22 cellular contexts compared by ENCODE assay signal in the genomic region with DNA sequence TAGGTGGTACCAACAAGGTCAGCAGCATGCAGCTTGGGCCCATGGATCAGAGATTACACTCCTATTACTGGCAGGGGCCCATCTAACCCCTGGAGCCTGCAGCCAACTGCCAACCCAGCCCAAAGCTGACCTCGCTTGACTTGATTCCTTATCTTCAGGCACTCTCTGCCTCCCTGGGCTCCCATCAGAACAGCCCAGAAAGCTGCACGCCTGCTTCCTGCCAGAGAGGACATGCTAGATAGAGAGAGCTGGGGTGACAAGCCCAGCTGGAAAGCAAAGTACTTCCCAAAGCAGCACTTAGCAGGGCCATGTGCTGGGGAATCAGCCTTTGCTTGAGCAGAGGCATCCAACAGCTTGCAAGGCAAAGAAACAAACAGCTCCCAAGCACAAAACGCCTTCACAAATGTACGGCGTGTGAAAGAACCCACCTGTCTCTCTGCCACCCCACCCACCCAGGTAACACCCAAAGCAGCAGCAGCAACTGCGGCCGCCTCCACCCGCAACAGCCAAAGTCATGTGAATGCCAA.
DNase-seq lines count a peak whose midpoint lies in the region; ATAC-seq and TF ChIP-seq lines count a peak whose summit lies in the region.
"Had no signal": no experiment of that assay in that cellular context is flagged by ENCODE, and none has a peak within 500 bp of the region (broad histone marks: within the 10 kb centered on the region; RNA-seq: fewer than 3 reads in every experiment).

No MANE protein-coding gene starts in this region.

- POLR2A ChIA-PET in SK-N-SH (lab: Yijun Ruan, JAX): no interaction called here

- no peak overlapping the region for H3K27ac Mint-ChIP-seq in activated T-helper 2 cell treated with anti-CD3 and anti-CD28 coated beads, Interferon-gamma antibody, Interleukin-2, Interleukin-4, amounts not matched to agents 10 μg/mL and 5 μg/mL and 100 μg/mL, durations not matched to agents 14 hours and 24 hours and 36 hours

- no peaks in the 10 kb centered on the region for H3F3A ChIP-seq in SK-N-SH (replicated peaks; ENCODE audit: insufficient read depth)

- WGBS in SK-N-SH (ENCODE audit: low lambda C conversion rate): 83% methylated on average over 8 of the region's 8 CpGs
- WGBS in adrenal gland, 4 donors: 73 to 81% (median 79%) methylated on average over 7 to 8 of the region's 8 CpGs
- WGBS in right cardiac atrium: 59% methylated on average over 8 of the region's 8 CpGs
- WGBS in thyroid gland, 2 donors: 84 to 92% methylated on average over 8 of the region's 8 CpGs

- no peak overlapping the region for H3K9ac ChIP-seq in SK-N-SH

- H3K9me2 ChIP-seq in SK-N-SH: no peaks in the 10 kb centered on the region

- no peak for TF ChIP-seq EP300 in SK-N-SH (IDR thresholded peaks at IDR 0.05; ENCODE audit: borderline replicate concordance in 1 of 2, low read depth in 1 of 2, low read length in 1 of 2)

- peaks cover 2% of the 10 kb centered on the region for H3K27me3 Mint-ChIP-seq in activated T-helper 2 cell treated with anti-CD3 and anti-CD28 coated beads, Interferon-gamma antibody, Interleukin-2, Interleukin-4, amounts not matched to agents 10 μg/mL and 5 μg/mL and 100 μg/mL, durations not matched to agents 14 hours and 24 hours and 36 hours (ENCODE audit: low read depth)

- TF ChIP-seq POLR2A in adrenal gland (IDR thresholded peaks at IDR 0.05): no peak
- no peak for TF ChIP-seq POLR2A in thyroid gland (IDR thresholded peaks at IDR 0.05)

- H4K20me1 ChIP-seq in SK-N-SH (ENCODE audit: insufficient read depth): no peaks in the 10 kb centered on the region

- H3K4me1 ChIP-seq in SK-N-SH (ENCODE audit: control insufficient read depth in 1 of 2, insufficient read depth in 2 of 2, low read depth in 1 of 2, low read length in 1 of 2) (peaks cover 0 to 7% of the 10 kb centered on the region in 2 experiments; a peak in 1 of 4 replicates), adrenal gland (replicated peaks in 1 of 2) (peaks cover 5 to 7% of the 10 kb centered on the region in 2 donors), right cardiac atrium (ENCODE audit: control insufficient read depth, insufficient read depth, low read length) (no peaks in the 10 kb centered on the region), thyroid gland (peaks cover 19 to 30% of the 10 kb centered on the region in 2 donors)
- H3K4me1 ChIP-seq: sigmoid colon had no signal

- no peak for ATAC-seq in SK-N-SH treated with all-trans-retinoic acid at 6 μM for 48 hours
- ATAC-seq in right cardiac atrium: peak; percentile 80 to 90
- no peak for ATAC-seq in HG02938 (IDR thresholded peaks at IDR 0.05; ENCODE audit: unreplicated experiment)
- ATAC-seq: HCT116 had no signal

- H3K4me3 ChIP-seq in SK-N-SH (ENCODE audit: low read depth in 2 of 2, low read length in 1 of 2) (no peak overlapping the region), adrenal gland (no peak overlapping the region), right cardiac atrium (ENCODE audit: low read length) (no peak overlapping the region), thyroid gland (replicated peaks in 1 of 3) (no peak overlapping the region)
- H3K4me3 ChIP-seq: sigmoid colon had no signal

- H3K4me3 Mint-ChIP-seq in activated T-helper 2 cell treated with anti-CD3 and anti-CD28 coated beads, Interferon-gamma antibody, Interleukin-2, Interleukin-4, amounts not matched to agents 10 μg/mL and 5 μg/mL and 100 μg/mL, durations not matched to agents 14 hours and 24 hours and 36 hours (ENCODE audit: low read depth): no peak overlapping the region

- H3K27ac ChIP-seq in SK-N-SH (ENCODE audit: low read depth in 2 of 2, low read length in 1 of 2) (no peak overlapping the region), adrenal gland (no peak overlapping the region), right cardiac atrium (ENCODE audit: low read length) (peak overlapping the region; percentile 9), thyroid gland (peak overlapping the region in 1 of 3 donors; percentile 18)
- H3K27ac ChIP-seq: 22Rv1, sigmoid colon had no signal

- DNase-seq in SK-N-SH (peak; percentile 32), adrenal gland (peak in 6 of 7 donors; percentile 59 to 85 (median 82)), right cardiac atrium (peak; percentile 20 to 70 (median 65)), thyroid gland (peak; percentile 11 to 30), NCI-H2196 treated with DMSO at 0.1 percent for 48 hours (lab: John Stamatoyannopoulos, UW; ENCODE audit: unreplicated experiment) (no peak)
- no peak for DNase-seq in activated T-helper 2 cell treated with anti-CD3 and anti-CD28 coated beads, Interferon-gamma antibody, Interleukin-2, Interleukin-4, amounts not matched to agents 10 μg/mL and 5 μg/mL and 100 μg/mL, durations not matched to agents 14 hours and 24 hours and 36 hours (ENCODE audit: low spot score)
- DNase-seq: activated CD8-positive, alpha-beta memory T cell treated with anti-CD3 and anti-CD28 coated beads, Interleukin-2, amount 50 U/mL, for 48 hours; activated gamma-delta T cell; dermis blood vessel endothelial cell; DND-41; hypothalamus; mammary epithelial cell; NCI-H2107; NCI-H524; nucleus accumbens; sigmoid colon; stimulated activated naive CD4-positive, alpha-beta T cell; trophoblast cell had no signal

- no peaks in the 10 kb centered on the region for H3K9me3 ChIP-seq in SK-N-SH
- H3K9me3 ChIP-seq in adrenal gland (replicated peaks in 1 of 3): no peaks in the 10 kb centered on the region
- H3K9me3 ChIP-seq in right cardiac atrium (ENCODE audit: control insufficient read depth, low read length): no peaks in the 10 kb centered on the region
- H3K9me3 ChIP-seq in thyroid gland: no peaks in the 10 kb centered on the region
- H3K9me3 ChIP-seq: sigmoid colon had no signal

- no peak for TF ChIP-seq CTCF in SK-N-SH (IDR thresholded peaks at IDR 0.05)
- TF ChIP-seq CTCF in adrenal gland (IDR thresholded peaks at IDR 0.05): no peak
- TF ChIP-seq CTCF in thyroid gland (IDR thresholded peaks at IDR 0.05): no peak

- no peak overlapping the region for H3K4me2 ChIP-seq in SK-N-SH

- no peaks in the 10 kb centered on the region for H3K9me3 Mint-ChIP-seq in activated T-helper 2 cell treated with anti-CD3 and anti-CD28 coated beads, Interferon-gamma antibody, Interleukin-2, Interleukin-4, amounts not matched to agents 10 μg/mL and 5 μg/mL and 100 μg/mL, durations not matched to agents 14 hours and 24 hours and 36 hours

- CTCF ChIA-PET in SK-N-SH (lab: Yijun Ruan, JAX): no interaction called here

- H3K27me3 ChIP-seq in SK-N-SH (ENCODE audit: insufficient read depth): no peaks in the 10 kb centered on the region
- H3K27me3 ChIP-seq in adrenal gland: no peaks in the 10 kb centered on the region
- no peaks in the 10 kb centered on the region for H3K27me3 ChIP-seq in right cardiac atrium (ENCODE audit: control insufficient read depth, insufficient read depth)
- H3K27me3 ChIP-seq in thyroid gland: no peaks in the 10 kb centered on the region
- H3K27me3 ChIP-seq: sigmoid colon had no signal

- H3K36me3 ChIP-seq in SK-N-SH (replicated peaks in 1 of 2; ENCODE audit: control insufficient read depth in 1 of 2, insufficient read depth in 2 of 2, low read length in 1 of 2) (no peaks in the 10 kb centered on the region), adrenal gland (replicated peaks in 1 of 2) (no peaks in the 10 kb centered on the region), thyroid gland (no peaks in the 10 kb centered on the region)
- H3K36me3 ChIP-seq: sigmoid colon had no signal

- H3K79me2 ChIP-seq in SK-N-SH (ENCODE audit: insufficient read depth): no peaks in the 10 kb centered on the region

- no peaks in the 10 kb centered on the region for H3K36me3 Mint-ChIP-seq in activated T-helper 2 cell treated with anti-CD3 and anti-CD28 coated beads, Interferon-gamma antibody, Interleukin-2, Interleukin-4, amounts not matched to agents 10 μg/mL and 5 μg/mL and 100 μg/mL, durations not matched to agents 14 hours and 24 hours and 36 hours (ENCODE audit: low read depth)

- no peak overlapping the region for H2AFZ ChIP-seq in SK-N-SH (ENCODE audit: low read depth)

- TF ChIP-seq RAD21 in SK-N-SH (IDR thresholded peaks at IDR 0.05; ENCODE audit: low read length): no peak

- H3K4me1 Mint-ChIP-seq in activated T-helper 2 cell treated with anti-CD3 and anti-CD28 coated beads, Interferon-gamma antibody, Interleukin-2, Interleukin-4, amounts not matched to agents 10 μg/mL and 5 μg/mL and 100 μg/mL, durations not matched to agents 14 hours and 24 hours and 36 hours (ENCODE audit: low read depth): peaks cover 1% of the 10 kb centered on the region

- intact Hi-C loops in adrenal gland (cut with DNase I): no loop called here
- intact Hi-C loops in right cardiac atrium (cut with DNase I): no loop called here
- intact Hi-C loops in thyroid gland (cut with DNase I): no loop called here
- intact Hi-C loops in activated T-helper 2 cell treated with anti-CD3 and anti-CD28 coated beads, Interferon-gamma antibody, Interleukin-2, Interleukin-4, amounts not matched to agents 10 μg/mL and 5 μg/mL and 100 μg/mL, durations not matched to agents 14 hours and 24 hours and 36 hours (cut with micrococcal nuclease): no loop called here

TF ChIP-seq in SK-N-SH, 30 proteins besides CTCF, POLR2A, EP300 and RAD21 (continues in another document):
- TF ChIP-seq TEAD4 (IDR thresholded peaks at IDR 0.05; ENCODE audit: borderline replicate concordance, insufficient read depth): no peak
- TF ChIP-seq TCF12 (IDR thresholded peaks at IDR 0.05): no peak
- TF ChIP-seq, protein P1, sequence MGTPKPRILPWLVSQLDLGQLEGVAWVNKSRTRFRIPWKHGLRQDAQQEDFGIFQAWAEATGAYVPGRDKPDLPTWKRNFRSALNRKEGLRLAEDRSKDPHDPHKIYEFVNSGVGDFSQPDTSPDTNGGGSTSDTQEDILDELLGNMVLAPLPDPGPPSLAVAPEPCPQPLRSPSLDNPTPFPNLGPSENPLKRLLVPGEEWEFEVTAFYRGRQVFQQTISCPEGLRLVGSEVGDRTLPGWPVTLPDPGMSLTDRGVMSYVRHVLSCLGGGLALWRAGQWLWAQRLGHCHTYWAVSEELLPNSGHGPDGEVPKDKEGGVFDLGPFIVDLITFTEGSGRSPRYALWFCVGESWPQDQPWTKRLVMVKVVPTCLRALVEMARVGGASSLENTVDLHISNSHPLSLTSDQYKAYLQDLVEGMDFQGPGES (IDR thresholded peaks at IDR 0.05; ENCODE audit: low read depth, low read length): no peak

TF ChIP-seq in SK-N-SH treated with all-trans-retinoic acid at 6 μM for 48 hours, 23 proteins besides CTCF, POLR2A, EP300 and RAD21 (continues in another document):
- no peak for TF ChIP-seq OSR1 (CRISPR knock-in tag; IDR thresholded peaks at IDR 0.05)
- no peak for TF ChIP-seq ARNTL (CRISPR knock-in tag; IDR thresholded peaks at IDR 0.05; ENCODE audit: borderline replicate concordance, low read depth)

Comparison
In these comparisons a context has a peak if more than half of its experiments do, and no peak if none do; other contexts are left out.
1. DNase-seq: peak in SK-N-SH (single experiment), adrenal gland (6 of 7), right cardiac atrium (3 of 3) and thyroid gland (2 of 2); none in activated T-helper 2 cell treated with anti-CD3 and anti-CD28 coated beads, Interferon-gamma antibody, Interleukin-2, Interleukin-4, amounts not matched to agents 10 μg/mL and 5 μg/mL and 100 μg/mL, durations not matched to agents 14 hours and 24 hours and 36 hours (single experiment) and NCI-H2196 treated with DMSO at 0.1 percent for 48 hours (single experiment).
2. ATAC-seq: peak in right cardiac atrium (2 of 2); none in SK-N-SH treated with all-trans-retinoic acid at 6 μM for 48 hours (single experiment) and HG02938 (single experiment).